1 cellular context compared by ENCODE assay signal in the genomic region with DNA sequence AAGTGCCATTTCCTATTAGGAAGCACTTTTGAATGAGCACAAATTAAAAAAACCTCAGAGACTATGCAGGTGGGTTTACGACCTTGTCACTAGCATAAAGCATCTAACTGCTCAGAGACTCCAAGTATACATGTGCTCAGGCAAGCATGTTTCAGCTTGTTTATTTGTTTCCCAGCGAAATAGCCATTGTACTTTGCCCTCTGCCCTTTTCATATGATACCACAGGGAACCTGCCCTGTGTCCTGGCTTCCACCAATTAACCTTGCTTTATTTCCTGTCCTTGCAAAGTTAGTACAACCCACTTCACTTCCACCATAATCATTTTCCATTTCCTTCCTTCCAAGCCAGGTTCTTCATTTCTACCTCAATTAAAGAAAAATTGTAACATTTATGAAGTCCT.
TF ChIP-seq lines count a peak whose summit lies in the region.

No MANE protein-coding gene starts in this region.

TF ChIP-seq in HepG2, 621 proteins besides CTCF, POLR2A, EP300 and RAD21 (continued from another document and continues in another):
- TF ChIP-seq, protein P1, sequence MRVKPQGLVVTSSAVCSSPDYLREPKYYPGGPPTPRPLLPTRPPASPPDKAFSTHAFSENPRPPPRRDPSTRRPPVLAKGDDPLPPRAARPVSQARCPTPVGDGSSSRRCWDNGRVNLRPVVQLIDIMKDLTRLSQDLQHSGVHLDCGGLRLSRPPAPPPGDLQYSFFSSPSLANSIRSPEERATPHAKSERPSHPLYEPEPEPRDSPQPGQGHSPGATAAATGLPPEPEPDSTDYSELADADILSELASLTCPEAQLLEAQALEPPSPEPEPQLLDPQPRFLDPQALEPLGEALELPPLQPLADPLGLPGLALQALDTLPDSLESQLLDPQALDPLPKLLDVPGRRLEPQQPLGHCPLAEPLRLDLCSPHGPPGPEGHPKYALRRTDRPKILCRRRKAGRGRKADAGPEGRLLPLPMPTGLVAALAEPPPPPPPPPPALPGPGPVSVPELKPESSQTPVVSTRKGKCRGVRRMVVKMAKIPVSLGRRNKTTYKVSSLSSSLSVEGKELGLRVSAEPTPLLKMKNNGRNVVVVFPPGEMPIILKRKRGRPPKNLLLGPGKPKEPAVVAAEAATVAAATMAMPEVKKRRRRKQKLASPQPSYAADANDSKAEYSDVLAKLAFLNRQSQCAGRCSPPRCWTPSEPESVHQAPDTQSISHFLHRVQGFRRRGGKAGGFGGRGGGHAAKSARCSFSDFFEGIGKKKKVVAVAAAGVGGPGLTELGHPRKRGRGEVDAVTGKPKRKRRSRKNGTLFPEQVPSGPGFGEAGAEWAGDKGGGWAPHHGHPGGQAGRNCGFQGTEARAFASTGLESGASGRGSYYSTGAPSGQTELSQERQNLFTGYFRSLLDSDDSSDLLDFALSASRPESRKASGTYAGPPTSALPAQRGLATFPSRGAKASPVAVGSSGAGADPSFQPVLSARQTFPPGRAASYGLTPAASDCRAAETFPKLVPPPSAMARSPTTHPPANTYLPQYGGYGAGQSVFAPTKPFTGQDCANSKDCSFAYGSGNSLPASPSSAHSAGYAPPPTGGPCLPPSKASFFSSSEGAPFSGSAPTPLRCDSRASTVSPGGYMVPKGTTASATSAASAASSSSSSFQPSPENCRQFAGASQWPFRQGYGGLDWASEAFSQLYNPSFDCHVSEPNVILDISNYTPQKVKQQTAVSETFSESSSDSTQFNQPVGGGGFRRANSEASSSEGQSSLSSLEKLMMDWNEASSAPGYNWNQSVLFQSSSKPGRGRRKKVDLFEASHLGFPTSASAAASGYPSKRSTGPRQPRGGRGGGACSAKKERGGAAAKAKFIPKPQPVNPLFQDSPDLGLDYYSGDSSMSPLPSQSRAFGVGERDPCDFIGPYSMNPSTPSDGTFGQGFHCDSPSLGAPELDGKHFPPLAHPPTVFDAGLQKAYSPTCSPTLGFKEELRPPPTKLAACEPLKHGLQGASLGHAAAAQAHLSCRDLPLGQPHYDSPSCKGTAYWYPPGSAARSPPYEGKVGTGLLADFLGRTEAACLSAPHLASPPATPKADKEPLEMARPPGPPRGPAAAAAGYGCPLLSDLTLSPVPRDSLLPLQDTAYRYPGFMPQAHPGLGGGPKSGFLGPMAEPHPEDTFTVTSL (CRISPR knock-in tag; IDR thresholded peaks at IDR 0.05; ENCODE audit: borderline replicate concordance): peak; percentile 45; the same call in 1 of the 2 replicates
- TF ChIP-seq ARNTL (CRISPR knock-in tag; IDR thresholded peaks at IDR 0.05): no peak
- no peak for TF ChIP-seq CHD4 (IDR thresholded peaks at IDR 0.05; ENCODE audit: borderline replicate concordance, low read length)
- TF ChIP-seq RAD51 (IDR thresholded peaks at IDR 0.05; ENCODE audit: borderline replicate concordance): no peak
- TF ChIP-seq TAF1 (CRISPR knock-in tag; IDR thresholded peaks at IDR 0.05): no peak
- TF ChIP-seq SNAI1 (CRISPR knock-in tag; IDR thresholded peaks at IDR 0.05; ENCODE audit: borderline replicate concordance): no peak
- no peak for TF ChIP-seq ZNF251 (CRISPR knock-in tag; IDR thresholded peaks at IDR 0.05)
- TF ChIP-seq ZFX (CRISPR knock-in tag; IDR thresholded peaks at IDR 0.05; ENCODE audit: low read depth): no peak
- TF ChIP-seq ZNF484 (CRISPR knock-in tag; IDR thresholded peaks at IDR 0.05; ENCODE audit: borderline replicate concordance, low read depth): no peak
- TF ChIP-seq NR2C2 (CRISPR knock-in tag; IDR thresholded peaks at IDR 0.05; ENCODE audit: borderline replicate concordance): 0 out of 2 replicates have a peak, but pooled peaks have one; percentile 16
- TF ChIP-seq, protein P2, sequence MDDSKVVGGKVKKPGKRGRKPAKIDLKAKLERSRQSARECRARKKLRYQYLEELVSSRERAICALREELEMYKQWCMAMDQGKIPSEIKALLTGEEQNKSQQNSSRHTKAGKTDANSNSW (CRISPR knock-in tag; IDR thresholded peaks at IDR 0.05; ENCODE audit: borderline replicate concordance): no peak
- no peak for TF ChIP-seq SNRNP70 (IDR thresholded peaks at IDR 0.05; ENCODE audit: low read depth, low read length)
- TF ChIP-seq ZNF510 (CRISPR knock-in tag; IDR thresholded peaks at IDR 0.05; ENCODE audit: low read depth): no peak
- TF ChIP-seq ZFP1 (CRISPR knock-in tag; IDR thresholded peaks at IDR 0.05): no peak
- TF ChIP-seq ETS1 (CRISPR knock-in tag; IDR thresholded peaks at IDR 0.05): no peak
- no peak for TF ChIP-seq ZSCAN5A (CRISPR knock-in tag; IDR thresholded peaks at IDR 0.05; ENCODE audit: borderline replicate concordance)
- TF ChIP-seq MIER2 (CRISPR knock-in tag; IDR thresholded peaks at IDR 0.05): no peak
- TF ChIP-seq RFX3 (CRISPR knock-in tag; IDR thresholded peaks at IDR 0.05): no peak
- no peak for TF ChIP-seq CREM (IDR thresholded peaks at IDR 0.05)
- no peak for TF ChIP-seq CREM (CRISPR knock-in tag; IDR thresholded peaks at IDR 0.05)
- TF ChIP-seq HNF4G (IDR thresholded peaks at IDR 0.05; ENCODE audit: borderline replicate concordance, low read depth, low read length): 0 out of 2 replicates have a peak, but pooled peaks have one; percentile 37
- no peak for TF ChIP-seq HNF4G (CRISPR knock-in tag; IDR thresholded peaks at IDR 0.05; ENCODE audit: borderline replicate concordance, low read depth)
- no peak for TF ChIP-seq ZSCAN30 (CRISPR knock-in tag; IDR thresholded peaks at IDR 0.05)
- peak; percentile 50; the same call in 1 of the 2 replicates for TF ChIP-seq PAXIP1 (CRISPR knock-in tag; conservative IDR thresholded peaks at IDR 0.05)
- TF ChIP-seq SOX5 (CRISPR knock-in tag; IDR thresholded peaks at IDR 0.05; ENCODE audit: borderline replicate concordance): peak; percentile 45; the same call in 1 of the 2 replicates
- no peak for TF ChIP-seq ZNF775 (CRISPR knock-in tag; IDR thresholded peaks at IDR 0.05; ENCODE audit: borderline replicate concordance)
- TF ChIP-seq ZNF30 (CRISPR knock-in tag; IDR thresholded peaks at IDR 0.05): no peak
- no peak for TF ChIP-seq BRCA1 (CRISPR knock-in tag; IDR thresholded peaks at IDR 0.05)
- no peak for TF ChIP-seq GRHL1 (CRISPR knock-in tag; conservative IDR thresholded peaks at IDR 0.05)
- no peak for TF ChIP-seq GLMP (CRISPR knock-in tag; IDR thresholded peaks at IDR 0.05; ENCODE audit: borderline replicate concordance)
- TF ChIP-seq CEBPZ (IDR thresholded peaks at IDR 0.05; ENCODE audit: low read length): no peak
- TF ChIP-seq MATR3 (CRISPR knock-in tag; IDR thresholded peaks at IDR 0.05): no peak
- TF ChIP-seq FOXA3 (CRISPR knock-in tag; IDR thresholded peaks at IDR 0.05): peak; percentile 67
- no peak for TF ChIP-seq HOXD1 (CRISPR knock-in tag; IDR thresholded peaks at IDR 0.05)
- TF ChIP-seq HHEX (CRISPR knock-in tag; IDR thresholded peaks at IDR 0.05): no peak
- no peak for TF ChIP-seq ZNF446 (CRISPR knock-in tag; IDR thresholded peaks at IDR 0.05)
- no peak for TF ChIP-seq ZNF766 (CRISPR knock-in tag; IDR thresholded peaks at IDR 0.05; ENCODE audit: borderline replicate concordance)
- TF ChIP-seq SP2 (CRISPR knock-in tag; IDR thresholded peaks at IDR 0.05): no peak
- no peak for TF ChIP-seq IRF9 (CRISPR knock-in tag; IDR thresholded peaks at IDR 0.05; ENCODE audit: borderline replicate concordance)
- no peak for TF ChIP-seq CBX1 (IDR thresholded peaks at IDR 0.05; ENCODE audit: low read depth)
- TF ChIP-seq ZNF577 (CRISPR knock-in tag; IDR thresholded peaks at IDR 0.05; ENCODE audit: borderline replicate concordance, low read depth): no peak
- TF ChIP-seq ARHGAP35 (CRISPR knock-in tag; IDR thresholded peaks at IDR 0.05; ENCODE audit: borderline replicate concordance): no peak
- no peak for TF ChIP-seq FOXP1 (IDR thresholded peaks at IDR 0.05)
- peak; percentile 59 for TF ChIP-seq FOXP1 (CRISPR knock-in tag; IDR thresholded peaks at IDR 0.05)
- TF ChIP-seq ELF1 (CRISPR knock-in tag; IDR thresholded peaks at IDR 0.05): no peak
